Comparison of ENCODE assay signal across 23 cellular contexts in the genomic region with DNA sequence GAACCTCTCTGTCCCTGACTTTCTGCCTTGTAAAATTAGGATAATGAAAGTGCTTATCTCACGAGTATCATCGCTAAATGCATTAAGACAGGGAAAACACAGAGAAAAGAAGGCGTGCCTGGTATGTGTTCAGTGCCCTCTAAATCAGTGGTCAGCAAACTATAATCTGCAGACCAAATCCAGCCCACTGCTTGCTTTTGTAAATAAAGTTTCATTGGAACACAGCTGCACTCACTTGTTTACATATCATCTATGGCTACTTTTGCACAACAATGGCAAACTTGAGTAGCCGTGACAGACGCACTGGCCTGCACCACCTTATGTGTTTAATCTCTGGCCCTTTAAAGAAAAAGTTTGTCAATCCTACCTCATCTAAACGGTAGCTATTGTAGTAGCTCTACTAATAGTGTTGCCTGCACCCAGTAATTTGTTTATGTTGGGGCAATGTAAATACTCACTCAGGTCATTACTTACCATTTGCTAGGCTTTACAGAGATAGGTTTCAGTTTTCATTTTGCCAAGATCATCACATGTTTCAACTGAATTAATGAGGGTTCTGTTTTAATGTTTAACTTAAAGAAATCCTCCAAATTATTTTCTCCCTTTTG.
DNase-seq lines count a peak whose midpoint lies in the region; ATAC-seq and TF ChIP-seq lines count a peak whose summit lies in the region.
"Had no signal": no experiment of that assay in that cellular context is flagged by ENCODE, and none has a peak within 500 bp of the region (broad histone marks: within the 10 kb centered on the region; RNA-seq: fewer than 3 reads in every experiment).

No MANE protein-coding gene starts in this region.

- H3K27ac ChIP-seq in left ventricle myocardium inferior (replicated peaks) = peak overlapping the region; percentile 82
- H3K27ac ChIP-seq in ascending aorta = peak overlapping the region; percentile 71 to 72
- H3K27ac ChIP-seq in tibial artery = peak overlapping the region; percentile 55 to 78
- H3K27ac ChIP-seq: lower lobe of right lung, prostate gland, tibial nerve had no signal

- H3K36me3 ChIP-seq in left ventricle myocardium inferior (no peaks in the 10 kb centered on the region), ascending aorta (no peaks in the 10 kb centered on the region), tibial artery (no peaks in the 10 kb centered on the region)
- H3K36me3 ChIP-seq: gastroesophageal sphincter, lower lobe of right lung, prostate gland, tibial nerve had no signal

- H3K27me3 ChIP-seq in left ventricle myocardium inferior (ENCODE audit: low read depth) (no peaks in the 10 kb centered on the region), ascending aorta (no peaks in the 10 kb centered on the region), tibial artery (no peaks in the 10 kb centered on the region)
- H3K27me3 ChIP-seq: gastroesophageal sphincter, tibial nerve had no signal

- H3K9me3 ChIP-seq in left ventricle myocardium inferior (replicated peaks) (no peaks in the 10 kb centered on the region), ascending aorta (no peaks in the 10 kb centered on the region), tibial artery (no peaks in the 10 kb centered on the region)
- H3K9me3 ChIP-seq: gastroesophageal sphincter, lower lobe of right lung, prostate gland, SK-N-SH, tibial nerve had no signal

- intact Hi-C loops in left ventricle myocardium inferior (cut with micrococcal nuclease) = no loop called here
- intact Hi-C loops in Right ventricle myocardium superior (cut with DNase I) = no loop called here
- intact Hi-C loops in ascending aorta (cut with DNase I) = loop anchor here (5.0 kb wide), 1 partner anchor 43 kb away; no protein-coding TSS in a partner anchor
- intact Hi-C loops in tibial artery (cut with DNase I; ENCODE audit: low total_unique reads) = no loop called here

- peaks cover 49% of the 10 kb centered on the region for H3K4me1 ChIP-seq in left ventricle myocardium inferior
- peaks cover 0 to 28% of the 10 kb centered on the region in 2 donors for H3K4me1 ChIP-seq in ascending aorta
- H3K4me1 ChIP-seq in tibial artery = peaks cover 4 to 59% (median 10%) of the 10 kb centered on the region in 4 donors
- H3K4me1 ChIP-seq: lower lobe of right lung, prostate gland, tibial nerve had no signal

- H3K4me3 ChIP-seq in left ventricle myocardium inferior (peak overlapping the region; percentile 9), LNCaP clone FGC (ENCODE audit: low read depth, low read length) (no peak overlapping the region), ascending aorta (no peak overlapping the region), tibial artery (no peak overlapping the region)
- H3K4me3 ChIP-seq: gastroesophageal sphincter, lower lobe of right lung, prostate gland, smooth muscle cell, tibial nerve had no signal

- DNase-seq in left ventricle myocardium inferior (no peak), Right ventricle myocardium superior (no peak), LNCaP clone FGC (ENCODE audit: low read depth) (peak; percentile 38), ascending aorta (ENCODE audit: low spot score in 2 of 2) (no peak), tibial artery (no peak)
- DNase-seq in stimulated activated CD4-positive, alpha-beta T cell treated with anti-CD3 and anti-CD28 coated beads, Interleukin-4, amount 100 ng/mL, for 24 hours = no peak
- DNase-seq: activated CD4-positive, alpha-beta memory T cell treated with anti-CD3 and anti-CD28 coated beads for 36 hours; activated CD4-positive, CD25-positive, alpha-beta regulatory T cell; activated effector memory CD4-positive, alpha-beta T cell treated with Interleukin-2 at 50 U/mL for 16 hours; CD4-positive, alpha-beta T cell; effector CD8-positive, alpha-beta T cell; lower lobe of right lung; NCI-H1048; RPMI8226; SK-N-SH; stimulated activated CD4-positive, alpha-beta T cell treated with anti-CD3 and anti-CD28 coated beads, Interleukin-2, amount 100 ng/mL, for 48 hours; stimulated activated naive CD4-positive, alpha-beta T cell treated with Interleukin-2 at 50 U/mL for 16 hours had no signal

- no peak for TF ChIP-seq CTCF in left ventricle myocardium inferior (IDR thresholded peaks at IDR 0.05; ENCODE audit: borderline replicate concordance)
- no peak for TF ChIP-seq CTCF in LNCaP clone FGC (IDR thresholded peaks at IDR 0.05; ENCODE audit: control insufficient read depth, extremely low read depth, insufficient read depth)
- no peak for TF ChIP-seq CTCF in ascending aorta (IDR thresholded peaks at IDR 0.05)
- TF ChIP-seq CTCF in tibial artery (IDR thresholded peaks at IDR 0.05) = no peak

- ATAC-seq in Right ventricle myocardium superior (ENCODE audit: poor library complexity) (no peak), GM19452 (IDR thresholded peaks at IDR 0.05; ENCODE audit: unreplicated experiment) (no peak)
- ATAC-seq: esophagus mucosa, gastroesophageal sphincter, lower lobe of right lung had no signal
